Comparison of ENCODE assay signal across 1 cellular context in the genomic region with DNA sequence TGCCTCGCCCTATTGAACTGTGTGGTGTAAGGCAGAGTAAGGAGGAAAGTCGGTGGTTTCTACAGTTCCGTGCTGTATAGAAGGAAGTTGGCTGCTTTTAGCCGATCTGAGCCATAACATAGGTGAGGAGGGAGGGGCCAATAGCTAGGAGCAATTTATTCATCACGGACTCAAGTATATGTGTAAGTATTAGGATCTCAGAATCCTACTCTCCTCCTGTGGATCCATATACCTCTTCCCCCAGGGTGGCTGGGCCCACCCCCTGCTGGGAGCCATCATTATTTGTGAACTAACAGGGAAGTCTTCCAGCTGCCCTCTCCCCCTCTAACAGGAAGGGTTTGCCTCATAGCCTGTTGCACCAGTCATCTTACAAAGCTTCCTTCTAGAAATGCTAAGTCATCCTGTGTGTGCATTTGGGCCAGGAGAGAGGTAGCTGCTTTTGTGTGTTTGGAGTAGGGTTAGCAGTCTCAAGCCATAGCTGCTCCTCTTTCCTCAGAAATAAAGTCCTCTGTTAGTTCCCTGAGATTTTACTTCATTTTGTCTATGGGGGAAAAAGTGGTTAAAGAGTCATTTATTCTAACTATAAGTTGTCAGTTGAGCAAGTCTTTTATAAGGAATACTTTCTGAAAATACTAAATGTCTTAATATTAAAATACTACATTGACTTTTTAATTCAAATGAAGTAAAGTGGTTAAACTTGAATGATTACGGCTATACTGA.
TF ChIP-seq lines count a peak whose summit lies in the region.

No MANE protein-coding gene starts in this region.

TF ChIP-seq in K562, 482 proteins besides CTCF, POLR2A, EP300 and RAD21 (continued from another document and continues in another):
- TF ChIP-seq, protein P1, sequence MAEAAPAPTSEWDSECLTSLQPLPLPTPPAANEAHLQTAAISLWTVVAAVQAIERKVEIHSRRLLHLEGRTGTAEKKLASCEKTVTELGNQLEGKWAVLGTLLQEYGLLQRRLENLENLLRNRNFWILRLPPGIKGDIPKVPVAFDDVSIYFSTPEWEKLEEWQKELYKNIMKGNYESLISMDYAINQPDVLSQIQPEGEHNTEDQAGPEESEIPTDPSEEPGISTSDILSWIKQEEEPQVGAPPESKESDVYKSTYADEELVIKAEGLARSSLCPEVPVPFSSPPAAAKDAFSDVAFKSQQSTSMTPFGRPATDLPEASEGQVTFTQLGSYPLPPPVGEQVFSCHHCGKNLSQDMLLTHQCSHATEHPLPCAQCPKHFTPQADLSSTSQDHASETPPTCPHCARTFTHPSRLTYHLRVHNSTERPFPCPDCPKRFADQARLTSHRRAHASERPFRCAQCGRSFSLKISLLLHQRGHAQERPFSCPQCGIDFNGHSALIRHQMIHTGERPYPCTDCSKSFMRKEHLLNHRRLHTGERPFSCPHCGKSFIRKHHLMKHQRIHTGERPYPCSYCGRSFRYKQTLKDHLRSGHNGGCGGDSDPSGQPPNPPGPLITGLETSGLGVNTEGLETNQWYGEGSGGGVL (CRISPR knock-in tag; IDR thresholded peaks at IDR 0.05): no peak
- TF ChIP-seq ZNF239 (CRISPR knock-in tag; IDR thresholded peaks at IDR 0.05) (no peak; the same call in none of the 2 replicates), CREB1 (IDR thresholded peaks at IDR 0.05) (no peak), CREB1 (CRISPR knock-in tag; IDR thresholded peaks at IDR 0.05) (no peak), MAFF (IDR thresholded peaks at IDR 0.05; ENCODE audit: low read length) (peak; percentile 98), TBL1XR1 (IDR thresholded peaks at IDR 0.05; ENCODE audit: low read length in 2 of 2) (peak in 1 of 2 experiments; percentile 73; a peak in 2 of 4 replicates), ZBTB17 (CRISPR knock-in tag; IDR thresholded peaks at IDR 0.05) (0 out of 2 replicates have a peak, but pooled peaks have one; percentile 46), NEUROD1 (IDR thresholded peaks at IDR 0.05; ENCODE audit: borderline replicate concordance, low read depth, low read length, partially characterized antibody) (peak; percentile 80), ZNF124 (CRISPR knock-in tag; IDR thresholded peaks at IDR 0.05) (no peak), KLF6 (CRISPR knock-in tag; IDR thresholded peaks at IDR 0.05; ENCODE audit: borderline replicate concordance) (0 out of 2 replicates have a peak, but pooled peaks have one; percentile 62), BHLHE40 (IDR thresholded peaks at IDR 0.05; ENCODE audit: low read length) (0 out of 2 replicates have a peak, but pooled peaks have one; percentile 6), ZNF197 (CRISPR knock-in tag; IDR thresholded peaks at IDR 0.05; ENCODE audit: low read depth) (no peak), FOSL1 (tag; conservative IDR thresholded peaks at IDR 0.05) (peak; percentile 47), PHF8 (IDR thresholded peaks at IDR 0.05; ENCODE audit: borderline replicate concordance, low read length) (peak; percentile 27; the same call in 1 of the 2 replicates), BACH1 (tag; IDR thresholded peaks at IDR 0.05) (peak; percentile 97), CHCHD3 (CRISPR knock-in tag; IDR thresholded peaks at IDR 0.05) (0 out of 2 replicates have a peak, but pooled peaks have one; percentile 42), ZNF324 (CRISPR knock-in tag; IDR thresholded peaks at IDR 0.05) (no peak), XRCC4 (IDR thresholded peaks at IDR 0.05; ENCODE audit: extremely low read depth, insufficient read depth, insufficient read length) (no peak), POLR3G (IDR thresholded peaks at IDR 0.05; ENCODE audit: extremely low read depth, insufficient read length, insufficient replicate concordance) (no peak), MTA3 (IDR thresholded peaks at IDR 0.05; ENCODE audit: borderline replicate concordance) (peak; percentile 89), FUS (optimal IDR thresholded peaks at IDR 0.05; ENCODE audit: low read depth, low read length) (no peak), ZNF644 (tag; IDR thresholded peaks at IDR 0.05; ENCODE audit: low read depth) (peak; percentile 90), ZNF41 (CRISPR knock-in tag; conservative IDR thresholded peaks at IDR 0.05) (peak; percentile 61; the same call in 1 of the 2 replicates), HDAC3 (IDR thresholded peaks at IDR 0.05; ENCODE audit: borderline replicate concordance, partially characterized antibody) (no peak), DPF2 (IDR thresholded peaks at IDR 0.05) (peak; percentile 93), SMARCB1 (IDR thresholded peaks at IDR 0.05; ENCODE audit: insufficient read length, low read depth) (no peak)
- TF ChIP-seq, protein P2, sequence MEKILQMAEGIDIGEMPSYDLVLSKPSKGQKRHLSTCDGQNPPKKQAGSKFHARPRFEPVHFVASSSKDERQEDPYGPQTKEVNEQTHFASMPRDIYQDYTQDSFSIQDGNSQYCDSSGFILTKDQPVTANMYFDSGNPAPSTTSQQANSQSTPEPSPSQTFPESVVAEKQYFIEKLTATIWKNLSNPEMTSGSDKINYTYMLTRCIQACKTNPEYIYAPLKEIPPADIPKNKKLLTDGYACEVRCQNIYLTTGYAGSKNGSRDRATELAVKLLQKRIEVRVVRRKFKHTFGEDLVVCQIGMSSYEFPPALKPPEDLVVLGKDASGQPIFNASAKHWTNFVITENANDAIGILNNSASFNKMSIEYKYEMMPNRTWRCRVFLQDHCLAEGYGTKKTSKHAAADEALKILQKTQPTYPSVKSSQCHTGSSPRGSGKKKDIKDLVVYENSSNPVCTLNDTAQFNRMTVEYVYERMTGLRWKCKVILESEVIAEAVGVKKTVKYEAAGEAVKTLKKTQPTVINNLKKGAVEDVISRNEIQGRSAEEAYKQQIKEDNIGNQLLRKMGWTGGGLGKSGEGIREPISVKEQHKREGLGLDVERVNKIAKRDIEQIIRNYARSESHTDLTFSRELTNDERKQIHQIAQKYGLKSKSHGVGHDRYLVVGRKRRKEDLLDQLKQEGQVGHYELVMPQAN (IDR thresholded peaks at IDR 0.05; ENCODE audit: borderline replicate concordance): no peak
- TF ChIP-seq, protein P3, sequence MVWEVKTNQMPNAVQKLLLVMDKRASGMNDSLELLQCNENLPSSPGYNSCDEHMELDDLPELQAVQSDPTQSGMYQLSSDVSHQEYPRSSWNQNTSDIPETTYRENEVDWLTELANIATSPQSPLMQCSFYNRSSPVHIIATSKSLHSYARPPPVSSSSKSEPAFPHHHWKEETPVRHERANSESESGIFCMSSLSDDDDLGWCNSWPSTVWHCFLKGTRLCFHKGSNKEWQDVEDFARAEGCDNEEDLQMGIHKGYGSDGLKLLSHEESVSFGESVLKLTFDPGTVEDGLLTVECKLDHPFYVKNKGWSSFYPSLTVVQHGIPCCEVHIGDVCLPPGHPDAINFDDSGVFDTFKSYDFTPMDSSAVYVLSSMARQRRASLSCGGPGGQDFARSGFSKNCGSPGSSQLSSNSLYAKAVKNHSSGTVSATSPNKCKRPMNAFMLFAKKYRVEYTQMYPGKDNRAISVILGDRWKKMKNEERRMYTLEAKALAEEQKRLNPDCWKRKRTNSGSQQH (CRISPR knock-in tag; IDR thresholded peaks at IDR 0.05): no peak
- TF ChIP-seq, protein P4, sequence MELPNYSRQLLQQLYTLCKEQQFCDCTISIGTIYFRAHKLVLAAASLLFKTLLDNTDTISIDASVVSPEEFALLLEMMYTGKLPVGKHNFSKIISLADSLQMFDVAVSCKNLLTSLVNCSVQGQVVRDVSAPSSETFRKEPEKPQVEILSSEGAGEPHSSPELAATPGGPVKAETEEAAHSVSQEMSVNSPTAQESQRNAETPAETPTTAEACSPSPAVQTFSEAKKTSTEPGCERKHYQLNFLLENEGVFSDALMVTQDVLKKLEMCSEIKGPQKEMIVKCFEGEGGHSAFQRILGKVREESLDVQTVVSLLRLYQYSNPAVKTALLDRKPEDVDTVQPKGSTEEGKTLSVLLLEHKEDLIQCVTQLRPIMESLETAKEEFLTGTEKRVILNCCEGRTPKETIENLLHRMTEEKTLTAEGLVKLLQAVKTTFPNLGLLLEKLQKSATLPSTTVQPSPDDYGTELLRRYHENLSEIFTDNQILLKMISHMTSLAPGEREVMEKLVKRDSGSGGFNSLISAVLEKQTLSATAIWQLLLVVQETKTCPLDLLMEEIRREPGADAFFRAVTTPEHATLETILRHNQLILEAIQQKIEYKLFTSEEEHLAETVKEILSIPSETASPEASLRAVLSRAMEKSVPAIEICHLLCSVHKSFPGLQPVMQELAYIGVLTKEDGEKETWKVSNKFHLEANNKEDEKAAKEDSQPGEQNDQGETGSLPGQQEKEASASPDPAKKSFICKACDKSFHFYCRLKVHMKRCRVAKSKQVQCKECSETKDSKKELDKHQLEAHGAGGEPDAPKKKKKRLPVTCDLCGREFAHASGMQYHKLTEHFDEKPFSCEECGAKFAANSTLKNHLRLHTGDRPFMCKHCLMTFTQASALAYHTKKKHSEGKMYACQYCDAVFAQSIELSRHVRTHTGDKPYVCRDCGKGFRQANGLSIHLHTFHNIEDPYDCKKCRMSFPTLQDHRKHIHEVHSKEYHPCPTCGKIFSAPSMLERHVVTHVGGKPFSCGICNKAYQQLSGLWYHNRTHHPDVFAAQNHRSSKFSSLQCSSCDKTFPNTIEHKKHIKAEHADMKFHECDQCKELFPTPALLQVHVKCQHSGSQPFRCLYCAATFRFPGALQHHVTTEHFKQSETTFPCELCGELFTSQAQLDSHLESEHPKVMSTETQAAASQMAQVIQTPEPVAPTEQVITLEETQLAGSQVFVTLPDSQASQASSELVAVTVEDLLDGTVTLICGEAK (IDR thresholded peaks at IDR 0.05): peak; percentile 76
- TF ChIP-seq, protein P4 (CRISPR knock-in tag; IDR thresholded peaks at IDR 0.05): no peak
- TF ChIP-seq, protein P5, sequence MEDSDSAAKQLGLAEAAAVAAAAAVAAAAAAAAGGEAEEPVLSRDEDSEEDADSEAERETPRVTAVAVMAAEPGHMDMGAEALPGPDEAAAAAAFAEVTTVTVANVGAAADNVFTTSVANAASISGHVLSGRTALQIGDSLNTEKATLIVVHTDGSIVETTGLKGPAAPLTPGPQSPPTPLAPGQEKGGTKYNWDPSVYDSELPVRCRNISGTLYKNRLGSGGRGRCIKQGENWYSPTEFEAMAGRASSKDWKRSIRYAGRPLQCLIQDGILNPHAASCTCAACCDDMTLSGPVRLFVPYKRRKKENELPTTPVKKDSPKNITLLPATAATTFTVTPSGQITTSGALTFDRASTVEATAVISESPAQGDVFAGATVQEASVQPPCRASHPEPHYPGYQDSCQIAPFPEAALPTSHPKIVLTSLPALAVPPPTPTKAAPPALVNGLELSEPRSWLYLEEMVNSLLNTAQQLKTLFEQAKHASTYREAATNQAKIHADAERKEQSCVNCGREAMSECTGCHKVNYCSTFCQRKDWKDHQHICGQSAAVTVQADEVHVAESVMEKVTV (CRISPR knock-in tag; IDR thresholded peaks at IDR 0.05): no peak
- TF ChIP-seq, protein P6, sequence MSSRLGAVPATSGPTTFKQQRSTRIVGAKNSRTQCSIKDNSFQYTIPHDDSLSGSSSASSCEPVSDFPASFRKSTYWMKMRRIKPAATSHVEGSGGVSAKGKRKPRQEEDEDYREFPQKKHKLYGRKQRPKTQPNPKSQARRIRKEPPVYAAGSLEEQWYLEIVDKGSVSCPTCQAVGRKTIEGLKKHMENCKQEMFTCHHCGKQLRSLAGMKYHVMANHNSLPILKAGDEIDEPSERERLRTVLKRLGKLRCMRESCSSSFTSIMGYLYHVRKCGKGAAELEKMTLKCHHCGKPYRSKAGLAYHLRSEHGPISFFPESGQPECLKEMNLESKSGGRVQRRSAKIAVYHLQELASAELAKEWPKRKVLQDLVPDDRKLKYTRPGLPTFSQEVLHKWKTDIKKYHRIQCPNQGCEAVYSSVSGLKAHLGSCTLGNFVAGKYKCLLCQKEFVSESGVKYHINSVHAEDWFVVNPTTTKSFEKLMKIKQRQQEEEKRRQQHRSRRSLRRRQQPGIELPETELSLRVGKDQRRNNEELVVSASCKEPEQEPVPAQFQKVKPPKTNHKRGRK (tag; IDR thresholded peaks at IDR 0.05): peak; percentile 87
- TF ChIP-seq, protein P7, sequence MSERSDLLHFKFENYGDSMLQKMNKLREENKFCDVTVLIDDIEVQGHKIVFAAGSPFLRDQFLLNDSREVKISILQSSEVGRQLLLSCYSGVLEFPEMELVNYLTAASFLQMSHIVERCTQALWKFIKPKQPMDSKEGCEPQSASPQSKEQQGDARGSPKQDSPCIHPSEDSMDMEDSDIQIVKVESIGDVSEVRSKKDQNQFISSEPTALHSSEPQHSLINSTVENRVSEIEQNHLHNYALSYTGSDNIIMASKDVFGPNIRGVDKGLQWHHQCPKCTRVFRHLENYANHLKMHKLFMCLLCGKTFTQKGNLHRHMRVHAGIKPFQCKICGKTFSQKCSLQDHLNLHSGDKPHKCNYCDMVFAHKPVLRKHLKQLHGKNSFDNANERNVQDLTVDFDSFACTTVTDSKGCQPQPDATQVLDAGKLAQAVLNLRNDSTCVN (CRISPR knock-in tag; IDR thresholded peaks at IDR 0.05): peak; percentile 14; the same call in 1 of the 2 replicates
- TF ChIP-seq, protein P8, sequence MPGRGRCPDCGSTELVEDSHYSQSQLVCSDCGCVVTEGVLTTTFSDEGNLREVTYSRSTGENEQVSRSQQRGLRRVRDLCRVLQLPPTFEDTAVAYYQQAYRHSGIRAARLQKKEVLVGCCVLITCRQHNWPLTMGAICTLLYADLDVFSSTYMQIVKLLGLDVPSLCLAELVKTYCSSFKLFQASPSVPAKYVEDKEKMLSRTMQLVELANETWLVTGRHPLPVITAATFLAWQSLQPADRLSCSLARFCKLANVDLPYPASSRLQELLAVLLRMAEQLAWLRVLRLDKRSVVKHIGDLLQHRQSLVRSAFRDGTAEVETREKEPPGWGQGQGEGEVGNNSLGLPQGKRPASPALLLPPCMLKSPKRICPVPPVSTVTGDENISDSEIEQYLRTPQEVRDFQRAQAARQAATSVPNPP (IDR thresholded peaks at IDR 0.05; ENCODE audit: borderline replicate concordance, insufficient read depth, insufficient read length): no peak
